8 cellular contexts compared by ENCODE assay signal in the genomic region with DNA sequence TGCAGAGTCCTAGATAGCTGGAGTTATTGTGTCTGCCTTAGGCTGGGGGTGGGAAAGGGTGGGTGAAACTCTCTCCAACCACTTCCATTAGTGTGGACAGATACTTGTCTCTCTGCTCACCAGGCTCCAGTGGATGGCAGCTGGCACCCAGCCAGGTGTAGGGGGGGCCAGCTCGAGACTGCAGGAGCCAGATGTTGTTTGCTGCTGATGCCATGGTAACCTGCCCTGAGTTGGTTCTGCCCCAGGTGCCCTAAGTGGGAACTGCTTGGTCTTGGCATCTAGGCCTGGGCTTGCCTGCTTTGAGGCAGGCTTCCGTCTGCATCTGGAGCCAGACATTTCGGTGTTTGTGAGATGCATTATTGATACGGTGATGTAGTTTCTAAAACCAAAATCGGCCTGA.
DNase-seq lines count a peak whose midpoint lies in the region; ATAC-seq and TF ChIP-seq lines count a peak whose summit lies in the region.

No MANE protein-coding gene starts in this region.

- no peak overlapping the region for H3K27ac ChIP-seq in CD4-positive, CD25-positive, alpha-beta regulatory T cell (ENCODE audit: insufficient read depth, low read length, poor library complexity, severe bottlenecking)
- H3K27ac ChIP-seq in SK-N-SH (ENCODE audit: low read depth in 2 of 2, low read length in 1 of 2) = peak overlapping the region; percentile 28 to 99; a peak in 3 of 4 replicates

- no peaks in the 10 kb centered on the region for H3F3A ChIP-seq in SK-N-SH (replicated peaks; ENCODE audit: insufficient read depth)

- H3K27ac Mint-ChIP-seq in CD4-positive, CD25-positive, alpha-beta regulatory T cell = peak overlapping the region in 2 of 3 donors; percentile 13 to 68
- no peak overlapping the region for H3K27ac Mint-ChIP-seq in activated CD4-positive, alpha-beta T cell treated with anti-CD3 and anti-CD28 coated beads, Interleukin-2, amount 10 ng/mL, durations not matched to agents 24 days and 14 days

- H3K4me3 ChIP-seq in CD4-positive, CD25-positive, alpha-beta regulatory T cell (ENCODE audit: low read depth, low read length) = no peak overlapping the region
- no peak overlapping the region for H3K4me3 ChIP-seq in SK-N-SH (ENCODE audit: low read depth in 2 of 2, low read length in 1 of 2)

- CTCF ChIA-PET in SK-N-SH (lab: Yijun Ruan, JAX) = interaction anchor here (0.8 to 2.3 kb wide), 4 partner anchors 10 to 685 kb away, joined by 3 to 6 read pairs (median 4); no protein-coding TSS in a partner anchor

- peaks cover 0 to 2% (median 0%) of the 10 kb centered on the region in 4 donors for H3K4me1 Mint-ChIP-seq in CD4-positive, CD25-positive, alpha-beta regulatory T cell
- H3K4me1 Mint-ChIP-seq in activated CD4-positive, alpha-beta T cell treated with anti-CD3 and anti-CD28 coated beads, Interleukin-2, amount 10 ng/mL, durations not matched to agents 24 days and 14 days = no peaks in the 10 kb centered on the region

- no peaks in the 10 kb centered on the region for H3K9me2 ChIP-seq in SK-N-SH

- H3K36me3 ChIP-seq in CD4-positive, CD25-positive, alpha-beta regulatory T cell (ENCODE audit: control insufficient read depth, insufficient read depth, low read length) = no peaks in the 10 kb centered on the region
- no peaks in the 10 kb centered on the region for H3K36me3 ChIP-seq in SK-N-SH (replicated peaks in 1 of 2; ENCODE audit: control insufficient read depth in 1 of 2, insufficient read depth in 2 of 2, low read length in 1 of 2)

- no peaks in the 10 kb centered on the region for H3K79me2 ChIP-seq in SK-N-SH (ENCODE audit: insufficient read depth)

- TF ChIP-seq CTCF in SK-N-SH (IDR thresholded peaks at IDR 0.05) = no peak

- 57% methylated on average over 4 of the region's 5 CpGs for WGBS in SK-N-SH (ENCODE audit: low lambda C conversion rate)

- no peaks in the 10 kb centered on the region for H3K9me3 ChIP-seq in CD4-positive, CD25-positive, alpha-beta regulatory T cell (ENCODE audit: control insufficient read depth in 2 of 2, low read length in 2 of 2)
- H3K9me3 ChIP-seq in SK-N-SH = no peaks in the 10 kb centered on the region

- no peaks in the 10 kb centered on the region for H3K27me3 Mint-ChIP-seq in CD4-positive, CD25-positive, alpha-beta regulatory T cell
- no peaks in the 10 kb centered on the region for H3K27me3 Mint-ChIP-seq in activated CD4-positive, alpha-beta T cell treated with anti-CD3 and anti-CD28 coated beads, Interleukin-2, amount 10 ng/mL, durations not matched to agents 24 days and 14 days

- intact Hi-C loops in activated CD4-positive, alpha-beta T cell treated with anti-CD3 and anti-CD28 coated beads, Interleukin-2, amount 10 ng/mL, durations not matched to agents 24 days and 14 days (cut with micrococcal nuclease) = no loop called here

- no peak overlapping the region for H3K4me3 Mint-ChIP-seq in CD4-positive, CD25-positive, alpha-beta regulatory T cell
- H3K4me3 Mint-ChIP-seq in activated CD4-positive, alpha-beta T cell treated with anti-CD3 and anti-CD28 coated beads, Interleukin-2, amount 10 ng/mL, durations not matched to agents 24 days and 14 days = no peak overlapping the region

- peaks cover 0 to 1% (median 0%) of the 10 kb centered on the region in 7 donors for H3K9me3 Mint-ChIP-seq in CD4-positive, CD25-positive, alpha-beta regulatory T cell
- H3K9me3 Mint-ChIP-seq in activated CD4-positive, alpha-beta T cell treated with anti-CD3 and anti-CD28 coated beads, Interleukin-2, amount 10 ng/mL, durations not matched to agents 24 days and 14 days = no peaks in the 10 kb centered on the region

- H3K4me1 ChIP-seq in CD4-positive, CD25-positive, alpha-beta regulatory T cell (ENCODE audit: control insufficient read depth, insufficient read depth, low read length, poor library complexity, severe bottlenecking) = no peaks in the 10 kb centered on the region
- H3K4me1 ChIP-seq in SK-N-SH (ENCODE audit: control insufficient read depth in 1 of 2, insufficient read depth in 2 of 2, low read depth in 1 of 2, low read length in 1 of 2) = peaks cover 0 to 81% of the 10 kb centered on the region in 2 experiments; a peak in 2 of 4 replicates

- POLR2A ChIA-PET in SK-N-SH (lab: Yijun Ruan, JAX) = no interaction called here

- H3K36me3 Mint-ChIP-seq in CD4-positive, CD25-positive, alpha-beta regulatory T cell = peaks cover 37% of the 10 kb centered on the region
- no peaks in the 10 kb centered on the region for H3K36me3 Mint-ChIP-seq in activated CD4-positive, alpha-beta T cell treated with anti-CD3 and anti-CD28 coated beads, Interleukin-2, amount 10 ng/mL, durations not matched to agents 24 days and 14 days (ENCODE audit: low read depth)

- H3K9ac ChIP-seq in SK-N-SH = no peak overlapping the region

- peak in 1 of 2 experiments; percentile 83; a peak in 2 of 4 replicates for TF ChIP-seq EP300 in SK-N-SH (IDR thresholded peaks at IDR 0.05; ENCODE audit: borderline replicate concordance in 1 of 2, low read depth in 1 of 2, low read length in 1 of 2)

- no peak for DNase-seq in CD4-positive, CD25-positive, alpha-beta regulatory T cell
- peak; percentile 37 for DNase-seq in NCI-H146 treated with DMSO at 0.1 percent for 48 hours (lab: John Stamatoyannopoulos, UW; ENCODE audit: unreplicated experiment)
- peak; percentile 85 for DNase-seq in SK-N-SH
- DNase-seq in medulla oblongata (ENCODE audit: extremely low spot score) = peak; percentile 49
- DNase-seq in stimulated activated naive CD4-positive, alpha-beta T cell (lab: John Stamatoyannopoulos, UW) = no peak
- DNase-seq in activated CD4-positive, alpha-beta T cell treated with anti-CD3 and anti-CD28 coated beads, Interleukin-2, amount 10 ng/mL, durations not matched to agents 24 days and 14 days = no peak

- TF ChIP-seq RAD21 in SK-N-SH (IDR thresholded peaks at IDR 0.05; ENCODE audit: low read length) = peak; percentile 6; the same call in 1 of the 2 replicates

- ATAC-seq in CD4-positive, CD25-positive, alpha-beta regulatory T cell (ENCODE audit: low read depth in 2 of 2) = no peak
- ATAC-seq in GM21825 (IDR thresholded peaks at IDR 0.05; ENCODE audit: unreplicated experiment) (no peak), HG02571 (IDR thresholded peaks at IDR 0.05; ENCODE audit: unreplicated experiment) (no peak)

- H3K27me3 ChIP-seq in CD4-positive, CD25-positive, alpha-beta regulatory T cell (ENCODE audit: control insufficient read depth, insufficient read depth, low read length) = no peaks in the 10 kb centered on the region
- H3K27me3 ChIP-seq in SK-N-SH (ENCODE audit: insufficient read depth) = no peaks in the 10 kb centered on the region

- no peak overlapping the region for H3K4me2 ChIP-seq in SK-N-SH

- no peak overlapping the region for H2AFZ ChIP-seq in SK-N-SH (ENCODE audit: low read depth)

- H4K20me1 ChIP-seq in SK-N-SH (ENCODE audit: insufficient read depth) = no peaks in the 10 kb centered on the region

TF ChIP-seq in SK-N-SH, 30 proteins besides CTCF, POLR2A, EP300 and RAD21:
- TF ChIP-seq RXRA (IDR thresholded peaks at IDR 0.05; ENCODE audit: borderline replicate concordance, low read depth) = no peak
- peak; percentile 22; the same call in 1 of the 2 replicates for TF ChIP-seq RCOR1 (IDR thresholded peaks at IDR 0.05; ENCODE audit: low read length)
- no peak for TF ChIP-seq FOSL2 (IDR thresholded peaks at IDR 0.05; ENCODE audit: borderline replicate concordance, low read depth)
- peak; percentile 12; the same call in 1 of the 2 replicates for TF ChIP-seq SMC3 (IDR thresholded peaks at IDR 0.05; ENCODE audit: low read depth, low read length)
- TF ChIP-seq, protein P1, sequence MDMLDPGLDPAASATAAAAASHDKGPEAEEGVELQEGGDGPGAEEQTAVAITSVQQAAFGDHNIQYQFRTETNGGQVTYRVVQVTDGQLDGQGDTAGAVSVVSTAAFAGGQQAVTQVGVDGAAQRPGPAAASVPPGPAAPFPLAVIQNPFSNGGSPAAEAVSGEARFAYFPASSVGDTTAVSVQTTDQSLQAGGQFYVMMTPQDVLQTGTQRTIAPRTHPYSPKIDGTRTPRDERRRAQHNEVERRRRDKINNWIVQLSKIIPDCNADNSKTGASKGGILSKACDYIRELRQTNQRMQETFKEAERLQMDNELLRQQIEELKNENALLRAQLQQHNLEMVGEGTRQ (IDR thresholded peaks at IDR 0.05; ENCODE audit: borderline replicate concordance, low read depth, low read length) = no peak
- TF ChIP-seq CHD2 (IDR thresholded peaks at IDR 0.05; ENCODE audit: low read length, partially characterized antibody) = peak; percentile 79
- TF ChIP-seq TCF12 (IDR thresholded peaks at IDR 0.05) = peak; percentile 36; the same call in 1 of the 2 replicates
- TF ChIP-seq, protein P2, sequence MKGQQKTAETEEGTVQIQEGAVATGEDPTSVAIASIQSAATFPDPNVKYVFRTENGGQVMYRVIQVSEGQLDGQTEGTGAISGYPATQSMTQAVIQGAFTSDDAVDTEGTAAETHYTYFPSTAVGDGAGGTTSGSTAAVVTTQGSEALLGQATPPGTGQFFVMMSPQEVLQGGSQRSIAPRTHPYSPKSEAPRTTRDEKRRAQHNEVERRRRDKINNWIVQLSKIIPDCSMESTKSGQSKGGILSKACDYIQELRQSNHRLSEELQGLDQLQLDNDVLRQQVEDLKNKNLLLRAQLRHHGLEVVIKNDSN (IDR thresholded peaks at IDR 0.05; ENCODE audit: borderline replicate concordance, low read depth) = no peak
- no peak for TF ChIP-seq JUND (IDR thresholded peaks at IDR 0.05)
- peak; percentile 96 for TF ChIP-seq FOXJ3 (CRISPR knock-in tag; IDR thresholded peaks at IDR 0.05)
- no peak for TF ChIP-seq YY1 (IDR thresholded peaks at IDR 0.05; ENCODE audit: low read depth)
- no peak for TF ChIP-seq NRF1 (IDR thresholded peaks at IDR 0.05; ENCODE audit: low read depth, low read length)
- peak; percentile 74; the same call in 1 of the 2 replicates for TF ChIP-seq MXI1 (IDR thresholded peaks at IDR 0.05; ENCODE audit: low read depth, low read length)
- peak; percentile 70 for TF ChIP-seq NFIC (IDR thresholded peaks at IDR 0.05; ENCODE audit: borderline replicate concordance)

Comparison
In these comparisons a context has a peak if more than half of its experiments do, and no peak if none do; other contexts are left out.
1. DNase-seq: peak in NCI-H146 treated with DMSO at 0.1 percent for 48 hours (single experiment), SK-N-SH (single experiment) and medulla oblongata (single experiment); none in CD4-positive, CD25-positive, alpha-beta regulatory T cell (0 of 3), stimulated activated naive CD4-positive, alpha-beta T cell (0 of 6) and activated CD4-positive, alpha-beta T cell treated with anti-CD3 and anti-CD28 coated beads, Interleukin-2, amount 10 ng/mL, durations not matched to agents 24 days and 14 days (single experiment).